Comparison of ENCODE assay signal across 26 cellular contexts in the genomic region with DNA sequence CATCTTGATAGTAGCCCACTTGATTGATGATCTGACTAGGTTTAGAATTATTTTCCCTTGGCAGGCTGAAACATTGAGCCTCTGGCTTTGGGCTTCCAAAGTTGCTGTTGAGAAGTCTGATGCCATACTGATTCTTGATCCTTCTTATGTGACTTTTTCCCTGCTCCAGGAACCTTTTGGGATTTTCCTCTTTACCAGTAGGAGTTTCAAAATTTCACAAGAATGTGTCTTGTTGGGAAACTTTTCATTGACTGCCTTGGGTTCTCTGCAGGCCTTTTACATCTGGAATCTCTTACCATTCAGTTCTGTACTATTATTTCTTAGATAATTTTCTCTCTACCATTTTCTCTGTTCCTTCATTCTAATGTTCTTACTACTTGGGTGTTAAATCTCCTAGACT. TPM values are rescaled to one million over a fixed set of nuclear protein-coding genes. Genes with fewer than 3 reads are reported as not detected.
"Had no signal": no experiment of that assay in that cellular context is flagged by ENCODE, and none has a peak within 500 bp of the region (broad histone marks: within the 10 kb centered on the region; RNA-seq: fewer than 3 reads in every experiment).

No MANE protein-coding gene starts in this region.

- H2AFZ ChIP-seq: neural progenitor cell, parathyroid adenoma had no signal

- H3K4me1 ChIP-seq: parathyroid adenoma, right lobe of liver had no signal

- H3K4me3 ChIP-seq: left lung, lower lobe of right lung, neural progenitor cell, right atrium auricular region, right lobe of liver, smooth muscle cell, tibial nerve, uterus had no signal

- H3K4me2 ChIP-seq: neural progenitor cell, smooth muscle cell had no signal

- H3K36me3 ChIP-seq: left lung, lower lobe of right lung, neural progenitor cell, neutrophil, right atrium auricular region, right lobe of liver, tibial nerve, uterus had no signal

- H3K9me3 ChIP-seq: lower lobe of right lung, neutrophil, right lobe of liver, uterus had no signal

- H3K9ac ChIP-seq: neural progenitor cell, parathyroid adenoma had no signal

- ATAC-seq: left colon; left lung; lower lobe of right lung; naive thymus-derived CD8-positive, alpha-beta T cell; right lobe of liver; stimulated activated memory B cell treated with anti-CD40 and anti-IgM and Interleukin-4, amounts not matched to agents 10 μg/mL and 1 μg/mL and 100 μg/mL, for 72 hours; stimulated activated naive CD8-positive, alpha-beta T cell treated with anti-CD3 and anti-CD28 coated beads, Interleukin-15, amount 100 ng/mL, for 72 hours had no signal

- H3K27me3 ChIP-seq: neural progenitor cell, right atrium auricular region, right lobe of liver, tibial nerve, uterus had no signal

- DNase-seq: hippocampal formation; kidney; left colon; left lung; lower lobe of right lung; mammary epithelial cell; mesenchymal stem cell; naive thymus-derived CD8-positive, alpha-beta T cell; nephron progenitor cell; occipital lobe; right lobe of liver; stimulated activated CD4-positive, alpha-beta T cell treated with anti-CD3 and anti-CD28 coated beads, Interleukin-1b, Interleukin-23, amount 100 ng/mL, for 48 hours; stimulated activated CD4-positive, alpha-beta T cell treated with anti-CD3 and anti-CD28 coated beads, Interleukin-2, amount 100 ng/mL, for 48 hours; stimulated activated CD4-positive, alpha-beta T cell treated with anti-CD3 and anti-CD28 coated beads, Interleukin-4, amount 100 ng/mL, for 4 hours; stimulated activated CD8-positive, alpha-beta memory T cell treated with anti-CD3 and anti-CD28 coated beads, Interleukin-4, amount 100 ng/mL, for 48 hours; stimulated activated naive CD4-positive, alpha-beta T cell treated with Interleukin-2 at 50 U/mL for 16 hours; stimulated activated naive CD8-positive, alpha-beta T cell treated with anti-CD3 and anti-CD28 coated beads, Interleukin-15, amount 100 ng/mL, for 72 hours; substantia nigra; uterus had no signal

- H3K27ac ChIP-seq: left lung, lower lobe of right lung, neural progenitor cell, neutrophil, parathyroid adenoma, right atrium auricular region, right lobe of liver, tibial nerve, uterus had no signal

- H3K79me2 ChIP-seq: parathyroid adenoma had no signal

RNA-seq across cellular contexts. Expression of gene STC2, which starts 20.0 kb away (rescaled TPM):
- total RNA-seq: naive thymus-derived CD8-positive, alpha-beta T cell had no signal
